In genomic region chr9:69003051-69003450, GRCh38 we compare ENCODE assay signal across 32 cellular contexts. TPM values are rescaled to one million over a fixed set of nuclear protein-coding genes. Genes with fewer than 3 reads are reported as not detected.
"Had no signal": no experiment of that assay in that cellular context is flagged by ENCODE, and none has a peak within 500 bp of the region (broad histone marks: within the 10 kb centered on the region; RNA-seq: fewer than 3 reads in every experiment).

No MANE protein-coding gene starts in this region.

- DNase-seq: colonic mucosa; cortex of kidney; dorsolateral prefrontal cortex; effector CD4-positive, alpha-beta T cell; effector memory CD4-positive, alpha-beta T cell; erythroblast; esophagus squamous epithelium; foreskin fibroblast; foreskin melanocyte; gastrocnemius medialis; glutamatergic neuron; head of caudate nucleus; heart right ventricle; hippocampal formation; left cardiac atrium; left lung; left ventricle myocardium superior; lower lobe of right lung; mesenchymal stem cell; mucosa of descending colon; naive B cell had no signal

- H3K4me1 ChIP-seq: colonic mucosa, esophagus squamous epithelium, gastrocnemius medialis had no signal

- H3K4me3 Mint-ChIP-seq: dendritic cell treated with granulocyte-macrophage colony-stimulating factor and Interleukin-4, amounts not matched to agents 40 ng/mL and 50 ng/mL, for 4 days; mesothelial cell of epicardium; naive B cell had no signal

- H3K4me3 ChIP-seq: colonic mucosa, dorsolateral prefrontal cortex, esophagus squamous epithelium, gastrocnemius medialis, heart right ventricle, left lung, lower lobe of right lung, mucosa of descending colon had no signal

- H3K36me3 Mint-ChIP-seq: mesothelial cell of epicardium had no signal

- H3K27me3 Mint-ChIP-seq: dendritic cell treated with granulocyte-macrophage colony-stimulating factor and Interleukin-4, amounts not matched to agents 40 ng/mL and 50 ng/mL, for 4 days; naive B cell had no signal

- H3K27ac Mint-ChIP-seq: dendritic cell treated with granulocyte-macrophage colony-stimulating factor and Interleukin-4, amounts not matched to agents 40 ng/mL and 50 ng/mL, for 4 days; mesothelial cell of epicardium; naive B cell had no signal

- H3K9me3 ChIP-seq: colonic mucosa, esophagus squamous epithelium, gastrocnemius medialis, heart right ventricle, left lung, lower lobe of right lung, mucosa of descending colon had no signal

- H3K27ac ChIP-seq: colonic mucosa, epithelial cell of prostate, esophagus squamous epithelium, gastrocnemius medialis, heart right ventricle, left lung, lower lobe of right lung had no signal

- H3K36me3 ChIP-seq: colonic mucosa, esophagus squamous epithelium, gastrocnemius medialis, heart right ventricle, lower lobe of right lung had no signal

- H3K27me3 ChIP-seq: colonic mucosa, dorsolateral prefrontal cortex, gastrocnemius medialis, heart right ventricle, left lung had no signal

- H3K9me3 Mint-ChIP-seq: dendritic cell treated with granulocyte-macrophage colony-stimulating factor and Interleukin-4, amounts not matched to agents 40 ng/mL and 50 ng/mL, for 4 days; mesothelial cell of epicardium; naive B cell had no signal

- ATAC-seq: esophagus mucosa, gastrocnemius medialis, heart right ventricle, left cardiac atrium, left lung, left ventricle myocardium superior, lower lobe of right lung, mucosa of descending colon had no signal

RNA-seq across cellular contexts. Expression of gene PRKACG, which starts 10.9 kb away (rescaled TPM):
- total RNA-seq: colonic mucosa, dorsolateral prefrontal cortex, esophagus mucosa, esophagus squamous epithelium, gastrocnemius medialis, glomerular endothelial cell, heart right ventricle, kidney epithelial cell, left cardiac atrium, left lung, left ventricle myocardium superior, lower leg skin, lower lobe of right lung, lung microvascular endothelial cell, mesenteric fat pad, mesothelial cell of epicardium, mucosa of descending colon, myocyte had no signal
- polyA plus RNA-seq: heart right ventricle, keratinocyte had no signal
